Comparison of ENCODE assay signal across 8 cellular contexts in genomic region chr12:31518680-31519227, GRCh38.
DNase-seq lines count a peak whose midpoint lies in the region; ATAC-seq, FAIRE-seq and TF ChIP-seq lines count a peak whose summit lies in the region.

No MANE protein-coding gene starts in this region.

- no peaks in the 10 kb centered on the region for H3K4me1 Mint-ChIP-seq in activated CD8-positive, alpha-beta memory T cell treated with anti-CD3 and anti-CD28 coated beads, Interleukin-2, amount 10 ng/mL, durations not matched to agents 7 days and 5 days

- H3K4me1 ChIP-seq in HAP-1 (peaks cover 18% of the 10 kb centered on the region), OCI-LY1 (ENCODE audit: insufficient read depth, low read length, severe bottlenecking) (peaks cover 55% of the 10 kb centered on the region)

- in situ Hi-C loops in HAP-1 (cut with MboI; ENCODE audit: low sequenced_read_pairs) = no loop called here

- peak overlapping the region; percentile 24 for H3K9ac ChIP-seq in OCI-LY1 (ENCODE audit: low read length)

- peaks cover 41% of the 10 kb centered on the region for H3K79me2 ChIP-seq in OCI-LY1 (ENCODE audit: insufficient read depth, low read length)

- FAIRE-seq in GM12892 (lab: Jason Lieb, UNC) = no peak

- no peak overlapping the region for H3K27ac Mint-ChIP-seq in activated CD8-positive, alpha-beta memory T cell treated with anti-CD3 and anti-CD28 coated beads, Interleukin-2, amount 10 ng/mL, durations not matched to agents 7 days and 5 days

- H3K9me3 ChIP-seq in HAP-1 = no peaks in the 10 kb centered on the region
- H3K9me3 ChIP-seq in OCI-LY1 (ENCODE audit: low read length) = no peaks in the 10 kb centered on the region

- no peaks in the 10 kb centered on the region for H3K9me2 ChIP-seq in OCI-LY1 (ENCODE audit: low read depth, low read length)

- H3K4me3 ChIP-seq in HAP-1 (no peak overlapping the region), OCI-LY1 (ENCODE audit: low read depth, low read length, poor library complexity, severe bottlenecking) (peak overlapping the region; percentile 17), fibroblast of the aortic adventitia (ENCODE audit: low read depth, low read length) (no peak overlapping the region)

- no peaks in the 10 kb centered on the region for H4K20me1 ChIP-seq in OCI-LY1 (ENCODE audit: insufficient read depth, low read length)

- no peak for TF ChIP-seq POLR2A in GM12892 (IDR thresholded peaks at IDR 0.05; ENCODE audit: low read depth, low read length)

- no peak for ATAC-seq in GM21737 (IDR thresholded peaks at IDR 0.05; ENCODE audit: unreplicated experiment)
- no peak for ATAC-seq in activated CD8-positive, alpha-beta memory T cell treated with anti-CD3 and anti-CD28 coated beads, Interleukin-2, amount 10 ng/mL, durations not matched to agents 7 days and 5 days

- H3F3A ChIP-seq in OCI-LY1 (ENCODE audit: insufficient read depth, low read length) = no peaks in the 10 kb centered on the region

- H3K27ac ChIP-seq in OCI-LY1 (ENCODE audit: low read depth, low read length, poor library complexity, severe bottlenecking) = peak overlapping the region; percentile 79

- peak; percentile 46 to 53 for DNase-seq in HAP-1 (ENCODE audit: low spot score in 2 of 2)
- peak; percentile 100 for DNase-seq in fibroblast of the aortic adventitia (ENCODE audit: low read depth)
- DNase-seq in putamen (ENCODE audit: low spot score) = peak; percentile 32
- no peak for DNase-seq in GM12892 (ENCODE audit: insufficient read length)
- no peak for DNase-seq in NOMO-1 treated with dmso at 0.1 percent for 144 hours (lab: John Stamatoyannopoulos, UW; ENCODE audit: unreplicated experiment)
- DNase-seq in activated CD8-positive, alpha-beta memory T cell treated with anti-CD3 and anti-CD28 coated beads, Interleukin-2, amount 10 ng/mL, durations not matched to agents 7 days and 5 days = no peak

- H3K36me3 ChIP-seq in HAP-1 (replicated peaks) (no peaks in the 10 kb centered on the region), OCI-LY1 (ENCODE audit: insufficient read depth, low read length) (no peaks in the 10 kb centered on the region)

- H3K4me2 ChIP-seq in OCI-LY1 (ENCODE audit: low read length) = peak overlapping the region; percentile 51

- H3K27me3 ChIP-seq in HAP-1 (ENCODE audit: low read depth) (no peaks in the 10 kb centered on the region), OCI-LY1 (ENCODE audit: insufficient read depth, low read length) (no peaks in the 10 kb centered on the region)

- CTCF ChIA-PET in activated CD8-positive, alpha-beta memory T cell treated with anti-CD3 and anti-CD28 coated beads, Interleukin-2, amount 10 ng/mL, durations not matched to agents 7 days and 5 days (lab: Charles Lee) = interaction anchor here (1.4 kb wide), 1 partner anchor 10 kb away, joined by 3 read pairs; no protein-coding TSS in a partner anchor

- no peaks in the 10 kb centered on the region for H3K36me3 Mint-ChIP-seq in activated CD8-positive, alpha-beta memory T cell treated with anti-CD3 and anti-CD28 coated beads, Interleukin-2, amount 10 ng/mL, durations not matched to agents 7 days and 5 days

- no peak overlapping the region for H2AFZ ChIP-seq in OCI-LY1 (ENCODE audit: low read length)

- H3K27me3 Mint-ChIP-seq in activated CD8-positive, alpha-beta memory T cell treated with anti-CD3 and anti-CD28 coated beads, Interleukin-2, amount 10 ng/mL, durations not matched to agents 7 days and 5 days = peaks cover 16% of the 10 kb centered on the region

- no peaks in the 10 kb centered on the region for H3K9me3 Mint-ChIP-seq in activated CD8-positive, alpha-beta memory T cell treated with anti-CD3 and anti-CD28 coated beads, Interleukin-2, amount 10 ng/mL, durations not matched to agents 7 days and 5 days (ENCODE audit: low read depth)

- no peak overlapping the region for H3K4me3 Mint-ChIP-seq in activated CD8-positive, alpha-beta memory T cell treated with anti-CD3 and anti-CD28 coated beads, Interleukin-2, amount 10 ng/mL, durations not matched to agents 7 days and 5 days

- no peak for TF ChIP-seq CTCF in OCI-LY1 (IDR thresholded peaks at IDR 0.05; ENCODE audit: low read length)
- no peak for TF ChIP-seq CTCF in fibroblast of the aortic adventitia (IDR thresholded peaks at IDR 0.05; ENCODE audit: insufficient read depth, low read length)

Comparison
In these comparisons a context has a peak if more than half of its experiments do, and no peak if none do; other contexts are left out.
1. DNase-seq: peak in HAP-1 (2 of 2), fibroblast of the aortic adventitia (single experiment) and putamen (single experiment); none in GM12892 (single experiment), NOMO-1 treated with dmso at 0.1 percent for 144 hours (single experiment) and activated CD8-positive, alpha-beta memory T cell treated with anti-CD3 and anti-CD28 coated beads, Interleukin-2, amount 10 ng/mL, durations not matched to agents 7 days and 5 days (single experiment).